In genomic region chr22:49852568-49852897, GRCh38 we compare ENCODE assay signal across 8 cellular contexts. TPM values are rescaled to one million over a fixed set of nuclear protein-coding genes. Genes with fewer than 3 reads are reported as not detected.
DNase-seq lines count a peak whose midpoint lies in the region; ATAC-seq and TF ChIP-seq lines count a peak whose summit lies in the region.
"Not testable (repeated sequence)": the region's sequence is repeated elsewhere in the genome, so short reads cannot be mapped to it uniquely, and the experiment has no call there.

No MANE protein-coding gene starts in this region.

- 41% methylated on average over 13 of the region's 13 CpGs; no CpG with 5 or more reads in 1 of the 2 donors for WGBS in transverse colon (ENCODE audit: low coverage in 1 of 2), 2 donors

- ATAC-seq in memory B cell (ENCODE audit: low read depth) = not testable (repeated sequence)

- H3K4me1 Mint-ChIP-seq in Calu3 (ENCODE audit: low read depth, unreplicated experiment) (peaks cover 28% of the 10 kb centered on the region), memory B cell (peaks cover 22% of the 10 kb centered on the region), progenitor cell of endocrine pancreas (ENCODE audit: low read depth) (peaks cover 25% of the 10 kb centered on the region)
- H3K4me1 Mint-ChIP-seq in activated CD4-positive, alpha-beta T cell treated with anti-CD3 and anti-CD28 coated beads, Interleukin-2, amount 10 ng/mL, durations not matched to agents 24 days and 14 days = peaks cover 33% of the 10 kb centered on the region

- not testable (repeated sequence) for TF ChIP-seq CTCF in Calu3 (IDR thresholded peaks at IDR 0.05; ENCODE audit: unreplicated experiment); brain microvascular endothelial cell (IDR thresholded peaks at IDR 0.05; ENCODE audit: low read depth, low read length, missing control alignments); fibroblast of mammary gland (conservative IDR thresholded peaks at IDR 0.05; ENCODE audit: control insufficient read depth, insufficient read depth, low read depth, low read length); progenitor cell of endocrine pancreas (IDR thresholded peaks at IDR 0.05; ENCODE audit: unreplicated experiment); transverse colon (IDR thresholded peaks at IDR 0.05)

- H3K4me3 Mint-ChIP-seq in Calu3 (ENCODE audit: low read depth, unreplicated experiment) (peak overlapping the region; percentile 67), memory B cell (peak overlapping the region; percentile 69), progenitor cell of endocrine pancreas (ENCODE audit: low read depth) (peak overlapping the region; percentile 70)
- H3K4me3 Mint-ChIP-seq in activated CD4-positive, alpha-beta T cell treated with anti-CD3 and anti-CD28 coated beads, Interleukin-2, amount 10 ng/mL, durations not matched to agents 24 days and 14 days = peak overlapping the region; percentile 77

- peak overlapping the region; percentile 30 for H3K27ac Mint-ChIP-seq in Calu3 (ENCODE audit: unreplicated experiment)
- H3K27ac Mint-ChIP-seq in activated CD4-positive, alpha-beta T cell treated with anti-CD3 and anti-CD28 coated beads, Interleukin-2, amount 10 ng/mL, durations not matched to agents 24 days and 14 days = peak overlapping the region; percentile 67
- H3K27ac Mint-ChIP-seq in memory B cell = not testable (repeated sequence)
- H3K27ac Mint-ChIP-seq in progenitor cell of endocrine pancreas = peak overlapping the region; percentile 29

- peaks cover 41% of the 10 kb centered on the region for H3K27me3 Mint-ChIP-seq in Calu3 (ENCODE audit: unreplicated experiment)
- peaks cover 10% of the 10 kb centered on the region for H3K27me3 Mint-ChIP-seq in activated CD4-positive, alpha-beta T cell treated with anti-CD3 and anti-CD28 coated beads, Interleukin-2, amount 10 ng/mL, durations not matched to agents 24 days and 14 days
- H3K27me3 Mint-ChIP-seq in memory B cell = peaks cover 14% of the 10 kb centered on the region
- H3K27me3 Mint-ChIP-seq in progenitor cell of endocrine pancreas = peaks cover 35% of the 10 kb centered on the region

- in situ Hi-C loops in brain microvascular endothelial cell (cut with HindIII; ENCODE audit: low pct_ligation_motif_present, low sequenced_read_pairs) = not testable (repeated sequence)
- in situ Hi-C loops in transverse colon (cut with MboI; ENCODE audit: low pct_ligation_motif_present in 1 of 4, low pct_unique_long_range_greater_than_20kb in 1 of 4, low sequenced_read_pairs in 3 of 4) = loop anchor here in 1 of 4 donors (25.0 kb wide), 1 partner anchor 110 kb away; the partner anchor contains the start of gene PIM3

- H3K4me3 ChIP-seq in MG63 (peak overlapping the region; percentile 80), brain microvascular endothelial cell (ENCODE audit: low read depth, low read length) (peak overlapping the region; percentile 77), fibroblast of mammary gland (ENCODE audit: control insufficient read depth, low read depth, low read length) (peak overlapping the region; percentile 56), transverse colon (peak overlapping the region in 3 of 4 donors; percentile 70 to 89 (median 78))

- CTCF ChIA-PET in Calu3 (lab: Charles Lee) = not testable (repeated sequence)

- H3K36me3 ChIP-seq in MG63; brain microvascular endothelial cell (replicated peaks); transverse colon: not testable (repeated sequence)

- intact Hi-C loops in Calu3 (cut with micrococcal nuclease; ENCODE audit: unreplicated experiment); transverse colon (cut with DNase I; ENCODE audit: low total_unique reads): not testable (repeated sequence)
- intact Hi-C loops in activated CD4-positive, alpha-beta T cell treated with anti-CD3 and anti-CD28 coated beads, Interleukin-2, amount 10 ng/mL, durations not matched to agents 24 days and 14 days (cut with micrococcal nuclease) = loop anchor here (5.0 kb wide), 1 partner anchor 110 kb away; the partner anchor contains the start of gene PIM3

- H3K27me3 ChIP-seq in MG63 (peaks cover 26% of the 10 kb centered on the region), brain microvascular endothelial cell (replicated peaks) (peaks cover 29% of the 10 kb centered on the region), transverse colon (peaks cover 31% of the 10 kb centered on the region)

- not testable (repeated sequence) for H3K9me3 Mint-ChIP-seq in Calu3 (ENCODE audit: low read depth, unreplicated experiment); activated CD4-positive, alpha-beta T cell treated with anti-CD3 and anti-CD28 coated beads, Interleukin-2, amount 10 ng/mL, durations not matched to agents 24 days and 14 days; memory B cell; progenitor cell of endocrine pancreas (ENCODE audit: low read depth)

- H3K9me3 ChIP-seq in MG63, transverse colon: not testable (repeated sequence)

- H3K27ac ChIP-seq in brain microvascular endothelial cell = not testable (repeated sequence)
- peak overlapping the region; percentile 97 to 99 (median 99) for H3K27ac ChIP-seq in transverse colon

- DNase-seq in Calu3; MG63; activated CD4-positive, alpha-beta T cell treated with anti-CD3 and anti-CD28 coated beads, Interleukin-2, amount 10 ng/mL, durations not matched to agents 24 days and 14 days; brain microvascular endothelial cell; fibroblast of mammary gland (ENCODE audit: low read depth); memory B cell (ENCODE audit: low spot score in 2 of 2); progenitor cell of endocrine pancreas (ENCODE audit: low spot score, unreplicated experiment); transverse colon: not testable (repeated sequence)

- peaks cover 50% of the 10 kb centered on the region for H3K36me3 Mint-ChIP-seq in Calu3 (ENCODE audit: insufficient read depth, unreplicated experiment)
- not testable (repeated sequence) for H3K36me3 Mint-ChIP-seq in activated CD4-positive, alpha-beta T cell treated with anti-CD3 and anti-CD28 coated beads, Interleukin-2, amount 10 ng/mL, durations not matched to agents 24 days and 14 days (ENCODE audit: low read depth); memory B cell; progenitor cell of endocrine pancreas (ENCODE audit: insufficient read depth)

- not testable (repeated sequence) for TF ChIP-seq POLR2A in transverse colon (IDR thresholded peaks at IDR 0.05)

- peaks cover 26 to 53% (median 47%) of the 10 kb centered on the region in 4 donors for H3K4me1 ChIP-seq in transverse colon

- TF ChIP-seq EP300 in transverse colon (IDR thresholded peaks at IDR 0.05; ENCODE audit: low read depth) = not testable (repeated sequence)

- not testable (repeated sequence) for BruUV-seq in Calu3 (replicated peaks; lab: Mats Ljungman, UMichigan)

RNA-seq across cellular contexts. Expression of gene ZBED4, which starts 1.1 kb away (rescaled TPM):
- total RNA-seq in Calu3 (2022) (28.1 and 30.0 TPM in 2 replicates), progenitor cell of endocrine pancreas (34.3 and 36.5 TPM in 2 replicates), transverse colon (10 to 100 TPM; 19.9 to 30.7 (median 24.9) TPM)
- 5.8 and 9.4 TPM in 2 replicates for total RNA-seq in MG63 (2014; rRNA removed; shearing (Covaris generic); ENCODE audit: low replicate concordance)
- total RNA-seq in activated CD4-positive, alpha-beta T cell treated with anti-CD3 and anti-CD28 coated beads, Interleukin-2, amount 10 ng/mL, durations not matched to agents 24 days and 14 days = 18.2 and 19.8 TPM in 2 replicates

RNA-seq across cellular contexts. Expression of gene BRD1, which starts 24.9 kb away (rescaled TPM):
- 38.8 and 41.4 TPM in 2 replicates for total RNA-seq in Calu3 (2022)
- 17.3 and 18.0 TPM in 2 replicates for total RNA-seq in MG63 (2014; rRNA removed; shearing (Covaris generic); ENCODE audit: low replicate concordance)
- 36.2 and 43.2 TPM in 2 replicates for total RNA-seq in activated CD4-positive, alpha-beta T cell treated with anti-CD3 and anti-CD28 coated beads, Interleukin-2, amount 10 ng/mL, durations not matched to agents 24 days and 14 days
- total RNA-seq in progenitor cell of endocrine pancreas = 57.3 and 65.7 TPM in 2 replicates
- 10 to 100 TPM; 43.4 to 70.5 (median 50.3) TPM for total RNA-seq in transverse colon
